8 cellular contexts compared by ENCODE assay signal in the genomic region with DNA sequence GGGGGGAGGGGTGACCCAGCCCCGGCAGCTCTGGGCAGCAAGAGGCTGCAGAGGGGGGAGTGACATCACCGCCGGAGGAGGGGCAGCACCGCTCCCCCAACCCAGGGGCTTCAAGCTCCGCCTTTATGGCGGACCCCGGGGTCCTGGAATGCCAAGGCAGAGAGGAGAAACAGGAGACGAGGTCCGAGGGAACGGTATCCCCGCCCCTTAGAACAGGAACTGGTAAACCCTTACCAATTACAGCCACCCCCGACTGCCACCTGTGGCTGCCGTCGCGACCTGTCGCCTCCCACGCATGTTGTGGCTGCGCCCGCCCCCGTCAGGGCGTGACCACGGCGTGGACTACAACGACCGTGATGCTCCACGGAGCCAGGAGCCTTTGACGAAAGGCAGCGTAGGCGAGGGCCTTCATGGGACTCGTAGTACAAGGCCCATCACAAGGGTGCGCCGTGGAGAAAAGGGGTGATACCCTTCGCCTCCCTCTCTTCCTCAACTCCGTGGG. TPM values are rescaled to one million over a fixed set of nuclear protein-coding genes. Genes with fewer than 3 reads are reported as not detected.
DNase-seq lines count a peak whose midpoint lies in the region; ATAC-seq and TF ChIP-seq lines count a peak whose summit lies in the region.

No MANE protein-coding gene starts in this region.

- H3K9me3 ChIP-seq in iPS DF 6.9 (ENCODE audit: control insufficient read depth, insufficient read depth, low read length) (no peaks in the 10 kb centered on the region), sigmoid colon (no peaks in the 10 kb centered on the region)

- TF ChIP-seq EP300 in sigmoid colon (IDR thresholded peaks at IDR 0.05), result no peak

- H3K4me3 ChIP-seq in LNCaP clone FGC (ENCODE audit: low read depth, low read length), result peak overlapping the region; percentile 57
- H3K4me3 ChIP-seq in astrocyte of the cerebellum (ENCODE audit: low read depth, low read length), result peak overlapping the region; percentile 41
- H3K4me3 ChIP-seq in iPS DF 6.9 (ENCODE audit: low read length), result peak overlapping the region; percentile 67; the same call in 1 of the 2 replicates
- peak overlapping the region; percentile 5 to 46 (median 40) for H3K4me3 ChIP-seq in sigmoid colon

- no peaks in the 10 kb centered on the region; the same call in 1 of the 2 replicates for H3K4me1 ChIP-seq in iPS DF 6.9 (ENCODE audit: control insufficient read depth, insufficient read depth, low read length)
- H3K4me1 ChIP-seq in sigmoid colon, result peaks cover 0 to 37% (median 34%) of the 10 kb centered on the region in 4 donors

- intact Hi-C loops in sigmoid colon (cut with DNase I), result no loop called here

- no CpG with 5 or more reads among the region's 34 CpGs for WGBS in iPS DF 6.9 (ENCODE audit: insufficient coverage, insufficient read length)
- WGBS in sigmoid colon, 2 donors, result 1% methylated on average over 34 of the region's 34 CpGs

- TF ChIP-seq CTCF in LNCaP clone FGC (IDR thresholded peaks at IDR 0.05; ENCODE audit: control insufficient read depth, extremely low read depth, insufficient read depth), result no peak
- TF ChIP-seq CTCF in astrocyte of the cerebellum (IDR thresholded peaks at IDR 0.05; ENCODE audit: low read depth, low read length, missing control alignments), result no peak
- no peak for TF ChIP-seq CTCF in sigmoid colon (IDR thresholded peaks at IDR 0.05)

- peak; percentile 97 for DNase-seq in DMS153 treated with DMSO at 0.1 percent for 48 hours (lab: John Stamatoyannopoulos, UW; ENCODE audit: unreplicated experiment)
- peak; percentile 91 for DNase-seq in LNCaP clone FGC (ENCODE audit: low read depth)
- peak; percentile 71 for DNase-seq in T-helper 9 cell
- peak; percentile 51 for DNase-seq in astrocyte of the cerebellum (ENCODE audit: low read depth)
- DNase-seq in iPS DF 6.9 (ENCODE audit: low read depth, low spot score), result no peak
- DNase-seq in sigmoid colon, result peak; percentile 91
- DNase-seq in OCI-M1 (lab: John Stamatoyannopoulos, UW), result no peak

- H3K27ac ChIP-seq in iPS DF 6.9 (ENCODE audit: low read length) (no peak overlapping the region), sigmoid colon (peak overlapping the region; percentile 30 to 69 (median 54))

- peak; percentile 44 for ATAC-seq in GM21717 (IDR thresholded peaks at IDR 0.05; ENCODE audit: unreplicated experiment)

- H3K27me3 ChIP-seq in iPS DF 6.9 (ENCODE audit: control insufficient read depth, insufficient read depth, low read length) (no peaks in the 10 kb centered on the region), sigmoid colon (peaks cover 33 to 66% (median 60%) of the 10 kb centered on the region in 3 donors)

- TF ChIP-seq POLR2A in sigmoid colon (IDR thresholded peaks at IDR 0.05), result no peak

- H3K36me3 ChIP-seq in iPS DF 6.9 (ENCODE audit: control insufficient read depth, insufficient read depth, low read length) (no peaks in the 10 kb centered on the region), sigmoid colon (no peaks in the 10 kb centered on the region)

- in situ Hi-C loops in astrocyte of the cerebellum (cut with HindIII; ENCODE audit: low sequenced_read_pairs), result no loop called here

RNA-seq across cellular contexts. Expression of a gene that starts 4.1 kb away (rescaled TPM):
- under 1 TPM in 2 of 4 donors, not detected in 2; 0.36 to 0.83 TPM for total RNA-seq in sigmoid colon
- polyA plus RNA-seq in sigmoid colon, result 1 to 10 TPM in 1 of 3 donors, under 1 TPM in 1, not detected in 1; 0.92 to 1.6 TPM

RNA-seq across cellular contexts. Expression of a gene that starts 32.2 kb away (rescaled TPM):
- total RNA-seq in sigmoid colon, result under 1 TPM in 2 of 4 donors, not detected in 2; 0.55 to 0.95 TPM
- 1 to 10 TPM in 2 of 3 donors, under 1 TPM in 1; 0.69 to 2.4 (median 2.0) TPM for polyA plus RNA-seq in sigmoid colon

RNA-seq across cellular contexts. Expression of a gene that starts 43.0 kb away (rescaled TPM):
- 100 to 1,000 TPM in 3 of 4 donors, 10 to 100 TPM in 1; 92.5 to 143 (median 109) TPM for total RNA-seq in sigmoid colon
- 10 to 100 TPM; 58.9 to 72.8 (median 65.4) TPM for polyA plus RNA-seq in sigmoid colon

RNA-seq across cellular contexts. Expression of a gene that starts 50.9 kb away (rescaled TPM):
- 10 to 100 TPM in 3 of 4 donors, 1 to 10 TPM in 1; 9.6 to 20.5 (median 10.0) TPM for total RNA-seq in sigmoid colon
- 10 to 100 TPM; 10.8 to 44.2 (median 19.0) TPM for polyA plus RNA-seq in sigmoid colon

Comparison
In these comparisons a context has a peak if more than half of its experiments do, and no peak if none do; other contexts are left out.
1. DNase-seq: peak in DMS153 treated with DMSO at 0.1 percent for 48 hours (single experiment), LNCaP clone FGC (single experiment), T-helper 9 cell (single experiment), astrocyte of the cerebellum (single experiment) and sigmoid colon (single experiment); none in iPS DF 6.9 (single experiment) and OCI-M1 (single experiment).
2. Peak in every context shown above with its lines, with median percentiles within 50 percentile points of each other: H3K4me3 ChIP-seq.